Comparison of ENCODE assay signal across 27 cellular contexts in genomic region chr12:29273178-29273843, GRCh38.
"Had no signal": no experiment of that assay in that cellular context is flagged by ENCODE, and none has a peak within 500 bp of the region (broad histone marks: within the 10 kb centered on the region; RNA-seq: fewer than 3 reads in every experiment).

No MANE protein-coding gene starts in this region.

- H3K4me3 Mint-ChIP-seq: activated CD8-positive, alpha-beta T cell treated with anti-CD3 and anti-CD28 coated beads for 36 hours; activated naive CD4-positive, alpha-beta T cell treated with anti-CD3 and anti-CD28 coated beads, Interleukin-2, amount 10 ng/mL, durations not matched to agents 7 days and 5 days; activated naive CD8-positive, alpha-beta T cell treated with anti-CD3 and anti-CD28 coated beads for 36 hours; activated T-cell treated with anti-CD3 and anti-CD28 coated beads, Interleukin-2, amount 50 U/mL, for 72 hours had no signal

- ATAC-seq: activated CD4-positive, CD25-positive, alpha-beta regulatory T cell treated with anti-CD3 and anti-CD28 coated beads, Interleukin-2, amount 50 U/mL, for 24 hours; activated CD8-positive, alpha-beta T cell treated with anti-CD3 and anti-CD28 coated beads for 36 hours; activated T-cell treated with anti-CD3 and anti-CD28 coated beads, Interleukin-2, amount 50 U/mL, for 72 hours; Panc1 had no signal

- H3K27me3 Mint-ChIP-seq: activated CD8-positive, alpha-beta T cell treated with anti-CD3 and anti-CD28 coated beads for 36 hours; activated naive CD4-positive, alpha-beta T cell treated with anti-CD3 and anti-CD28 coated beads, Interleukin-2, amount 10 ng/mL, durations not matched to agents 7 days and 5 days; activated naive CD8-positive, alpha-beta T cell treated with anti-CD3 and anti-CD28 coated beads for 36 hours had no signal

- H3K36me3 Mint-ChIP-seq: activated naive CD8-positive, alpha-beta T cell treated with anti-CD3 and anti-CD28 coated beads for 36 hours had no signal

- H3K36me3 ChIP-seq: brain microvascular endothelial cell, cardiac muscle cell, SJCRH30 had no signal

- H3K27ac Mint-ChIP-seq: activated CD8-positive, alpha-beta T cell treated with anti-CD3 and anti-CD28 coated beads for 36 hours; activated naive CD4-positive, alpha-beta T cell treated with anti-CD3 and anti-CD28 coated beads, Interleukin-2, amount 10 ng/mL, durations not matched to agents 7 days and 5 days; activated naive CD8-positive, alpha-beta T cell treated with anti-CD3 and anti-CD28 coated beads for 36 hours; activated T-cell treated with anti-CD3 and anti-CD28 coated beads, Interleukin-2, amount 50 U/mL, for 72 hours; activated T-helper 2 cell treated with anti-CD3 and anti-CD28 coated beads, Interferon-gamma antibody, Interleukin-2, Interleukin-4, amounts not matched to agents 10 μg/mL and 5 μg/mL and 100 μg/mL, durations not matched to agents 14 hours and 24 hours and 36 hours had no signal

- DNase-seq: activated CD4-positive, alpha-beta T cell treated with anti-CD3 and anti-CD28 coated beads for 4 hours; activated CD8-positive, alpha-beta memory T cell treated with anti-CD3 and anti-CD28 coated beads, Interleukin-2, amount 50 U/mL, for 4 hours; activated CD8-positive, alpha-beta T cell treated with anti-CD3 and anti-CD28 coated beads for 36 hours; activated gamma-delta T cell treated with Interleukin-2 at 50 U/mL for 16 hours; activated naive CD4-positive, alpha-beta T cell treated with anti-CD3 and anti-CD28 coated beads, Interleukin-2, amount 10 ng/mL, durations not matched to agents 7 days and 5 days; activated naive CD8-positive, alpha-beta T cell treated with anti-CD3 and anti-CD28 coated beads for 36 hours; activated T-cell treated with anti-CD3 and anti-CD28 coated beads, Interleukin-2, amount 50 U/mL, for 72 hours; brain microvascular endothelial cell; NCI-H1092 treated with DMSO at 0.1 percent for 48 hours; NCI-H1436; NCI-H1694 treated with DMSO at 0.1 percent for 48 hours; NCI-H2029 treated with DMSO at 0.1 percent for 48 hours; NCI-H526; NCI-H774; NK-92 treated with Interleukin-12 subunit alpha and Interleukin-12 subunit beta, amount 100 ng/mL, for 24 hours; OCI-M1; Right ventricle myocardium superior; SJCRH30; SK-N-SH; T-helper 1 cell had no signal

- H3K4me1 Mint-ChIP-seq: activated naive CD4-positive, alpha-beta T cell treated with anti-CD3 and anti-CD28 coated beads, Interleukin-2, amount 10 ng/mL, durations not matched to agents 7 days and 5 days; activated naive CD8-positive, alpha-beta T cell treated with anti-CD3 and anti-CD28 coated beads for 36 hours had no signal

- H3K4me2 ChIP-seq: KMS-11, SK-N-SH had no signal

- H3K27me3 ChIP-seq: brain microvascular endothelial cell, cardiac muscle cell, SJCRH30 had no signal

- H3K9me3 ChIP-seq: SJCRH30, SK-N-SH had no signal

- H3K4me3 ChIP-seq: cardiac muscle cell, SJCRH30 had no signal

- H3K9me3 Mint-ChIP-seq: activated CD8-positive, alpha-beta T cell treated with anti-CD3 and anti-CD28 coated beads for 36 hours; activated naive CD4-positive, alpha-beta T cell treated with anti-CD3 and anti-CD28 coated beads, Interleukin-2, amount 10 ng/mL, durations not matched to agents 7 days and 5 days; activated naive CD8-positive, alpha-beta T cell treated with anti-CD3 and anti-CD28 coated beads for 36 hours; activated T-cell treated with anti-CD3 and anti-CD28 coated beads, Interleukin-2, amount 50 U/mL, for 72 hours; activated T-helper 2 cell treated with anti-CD3 and anti-CD28 coated beads, Interferon-gamma antibody, Interleukin-2, Interleukin-4, amounts not matched to agents 10 μg/mL and 5 μg/mL and 100 μg/mL, durations not matched to agents 14 hours and 24 hours and 36 hours had no signal

- H3K9ac ChIP-seq: KMS-11, SK-N-SH had no signal

- H3K27ac ChIP-seq: brain microvascular endothelial cell, cardiac muscle cell, KMS-11, RWPE1, SJCRH30, VCaP had no signal
